In genomic region chr2:23091019-23091418, GRCh38 we compare ENCODE assay signal across 34 cellular contexts.
"Had no signal": no experiment of that assay in that cellular context is flagged by ENCODE, and none has a peak within 500 bp of the region (broad histone marks: within the 10 kb centered on the region; RNA-seq: fewer than 3 reads in every experiment).

No MANE protein-coding gene starts in this region.

- DNase-seq: Karpas-422, Kasumi-1, MG63, MM.1S, MV-4-11, NCI-H1048, NCI-H1092, NCI-H1092 treated with DMSO at 0.1 percent for 48 hours, NCI-H1105, NCI-H1105 treated with DMSO at 0.1 percent for 48 hours, NCI-H1417, NCI-H1417 treated with DMSO at 0.1 percent for 48 hours, NCI-H1436, NCI-H1436 treated with DMSO at 0.1 percent for 48 hours, NCI-H146, NCI-H1694, NCI-H1694 treated with DMSO at 0.1 percent for 48 hours, NCI-H187, NCI-H187 treated with DMSO at 0.1 percent for 48 hours, NCI-H1930, NCI-H2029, NCI-H2029 treated with DMSO at 0.1 percent for 48 hours, NCI-H2081, NCI-H2081 treated with DMSO at 0.1 percent for 48 hours, NCI-H2107, NCI-H2171, NCI-H2171 treated with DMSO at 0.1 percent for 48 hours, NCI-H2227 treated with DMSO at 0.1 percent for 48 hours, NCI-H226, NCI-H345, NCI-H446, NCI-H446 treated with DMSO at 0.1 percent for 48 hours, NCI-H510A, NCI-H510A treated with DMSO at 0.1 percent for 48 hours had no signal

- H3K36me3 ChIP-seq: MG63 had no signal

- H3K9me3 ChIP-seq: MG63 had no signal

- H3K4me3 ChIP-seq: MG63 had no signal
